ENCODE assay signal across 8 cellular contexts in genomic region chr14:105419305-105420091, GRCh38. TPM values are rescaled to one million over a fixed set of nuclear protein-coding genes. Genes with fewer than 3 reads are reported as not detected.
A peak's percentile ranks its signal among the peaks of the same experiment; 100 is the strongest.
DNase-seq lines count a peak whose midpoint lies in the region; ATAC-seq and TF ChIP-seq lines count a peak whose summit lies in the region.

Gene MTA1, plus strand, starts transcription at chr14:105419827. Its CDS starts 209 bp downstream, at chr14:105420036.

- H4K20me1 ChIP-seq in HCT116 (ENCODE audit: insufficient read depth), result no peaks in the 10 kb centered on the region; the same call in 1 of the 2 replicates
- 0 out of 2 replicates have a peak, but pooled peaks cover 3% of the 10 kb centered on the region for H4K20me1 ChIP-seq in PC-3 (ENCODE audit: low read length)

- H3K27me3 ChIP-seq in HCT116 (ENCODE audit: insufficient read depth, low read length), result no peaks in the 10 kb centered on the region
- H3K27me3 ChIP-seq in PC-3 (ENCODE audit: low read length), result no peaks in the 10 kb centered on the region
- no peaks in the 10 kb centered on the region for H3K27me3 ChIP-seq in ovary

- H3K4me3 ChIP-seq in HCT116 (replicated peaks in 1 of 2; ENCODE audit: low read depth in 1 of 2, low read length in 2 of 2), result peak within 1 kb of the TSS; percentile 92 to 97
- peak within 1 kb of the TSS; percentile 83 for H3K4me3 ChIP-seq in PC-3 (ENCODE audit: low read length)
- H3K4me3 ChIP-seq in ovary, result peak within 1 kb of the TSS; percentile 56

- intact Hi-C loops in HCT116 (cut with micrococcal nuclease), result no loop called here
- intact Hi-C loops in PC-3 (cut with micrococcal nuclease), result no loop called here
- intact Hi-C loops in activated naive CD4-positive, alpha-beta T cell treated with anti-CD3 and anti-CD28 coated beads for 36 hours (cut with micrococcal nuclease), result loop anchor here (2.0 kb wide), 1 partner anchor 49 kb away; no protein-coding TSS in a partner anchor
- intact Hi-C loops in ovary (cut with DNase I), result loop anchor here in 2 of 4 donors (10.0 kb wide), 1 partner anchor 55 kb away; the partner anchor contains the start of gene CRIP2 (in 2 of the 2)

- H3F3A ChIP-seq in PC-3 (ENCODE audit: low read length, unreplicated experiment), result no peaks in the 10 kb centered on the region

- WGBS in ovary, 3 donors, result 0 to 9% (median 1%) methylated on average over 15 to 92 of the region's 93 CpGs

- peaks cover 14% of the 10 kb centered on the region for H3K36me3 Mint-ChIP-seq in activated naive CD4-positive, alpha-beta T cell treated with anti-CD3 and anti-CD28 coated beads for 36 hours (ENCODE audit: low read depth)
- no peaks in the 10 kb centered on the region for H3K36me3 Mint-ChIP-seq in glutamatergic neuron (ENCODE audit: unreplicated experiment)

- TF ChIP-seq CTCF in HCT116 (IDR thresholded peaks at IDR 0.05 in 2 of 3, conservative IDR thresholded peaks at IDR 0.05 in 1 of 3; ENCODE audit: borderline replicate concordance in 1 of 3, insufficient read depth in 1 of 3, low read depth in 2 of 3, low read length in 2 of 3) (no peak), PC-3 (conservative IDR thresholded peaks at IDR 0.05; ENCODE audit: low read depth, low read length) (no peak), glutamatergic neuron (IDR thresholded peaks at IDR 0.05; ENCODE audit: partially characterized antibody, unreplicated experiment) (no peak), ovary (IDR thresholded peaks at IDR 0.05) (no peak)

- peak within 1 kb of the TSS; percentile 88 for H3K27ac Mint-ChIP-seq in activated naive CD4-positive, alpha-beta T cell treated with anti-CD3 and anti-CD28 coated beads for 36 hours
- peak within 1 kb of the TSS; percentile 84 for H3K27ac Mint-ChIP-seq in glutamatergic neuron (ENCODE audit: unreplicated experiment)

- H3K27me3 Mint-ChIP-seq in activated naive CD4-positive, alpha-beta T cell treated with anti-CD3 and anti-CD28 coated beads for 36 hours (ENCODE audit: low read depth), result no peaks in the 10 kb centered on the region
- peaks cover 10% of the 10 kb centered on the region for H3K27me3 Mint-ChIP-seq in glutamatergic neuron (ENCODE audit: unreplicated experiment)

- no peaks in the 10 kb centered on the region for H3K9me3 ChIP-seq in HCT116 (ENCODE audit: control insufficient read depth in 1 of 2, insufficient read depth in 1 of 2, low read depth in 1 of 2, low read length in 2 of 2)
- H3K9me3 ChIP-seq in PC-3 (ENCODE audit: low read length), result no peaks in the 10 kb centered on the region
- H3K9me3 ChIP-seq in ovary, result no peaks in the 10 kb centered on the region

- H3K36me3 ChIP-seq in HCT116 (ENCODE audit: control insufficient read depth in 1 of 2, insufficient read depth in 2 of 2, low read length in 2 of 2) (peaks cover 0 to 13% of the 10 kb centered on the region in 2 experiments; a peak in 2 of 4 replicates), PC-3 (ENCODE audit: low read depth, low read length) (no peaks in the 10 kb centered on the region), ovary (no peaks in the 10 kb centered on the region)

- CTCF ChIA-PET in HCT116 (lab: Charles Lee), result interaction anchor here (1.3 kb wide), 1 partner anchor 70 kb away, joined by 3 read pairs; no protein-coding TSS in a partner anchor
- CTCF ChIA-PET in PC-3 (lab: Charles Lee), result no interaction called here
- CTCF ChIA-PET in activated naive CD4-positive, alpha-beta T cell treated with anti-CD3 and anti-CD28 coated beads for 36 hours (lab: Charles Lee), result no interaction called here

- H3K4me2 ChIP-seq in HCT116 (ENCODE audit: low read length) (peak within 1 kb of the TSS; percentile 99), PC-3 (ENCODE audit: low read length) (peak within 1 kb of the TSS; percentile 98)

- H3K4me1 ChIP-seq in HCT116 (ENCODE audit: control insufficient read depth in 1 of 2, insufficient read depth in 2 of 2, low read length in 2 of 2) (peaks cover 16 to 35% of the 10 kb centered on the region in 2 experiments), PC-3 (ENCODE audit: insufficient read depth, low read length) (peaks cover 17% of the 10 kb centered on the region), ovary (ENCODE audit: insufficient read depth) (peaks cover 20% of the 10 kb centered on the region)

- H3K9ac ChIP-seq in HCT116 (ENCODE audit: low read length), result peak within 1 kb of the TSS; percentile 98
- peak within 1 kb of the TSS; percentile 85 for H3K9ac ChIP-seq in PC-3 (ENCODE audit: low read length)

- H3K4me1 Mint-ChIP-seq in activated naive CD4-positive, alpha-beta T cell treated with anti-CD3 and anti-CD28 coated beads for 36 hours (ENCODE audit: low read depth), result peaks cover 30% of the 10 kb centered on the region
- peaks cover 21% of the 10 kb centered on the region for H3K4me1 Mint-ChIP-seq in glutamatergic neuron (ENCODE audit: low read depth, unreplicated experiment)

- BruUV-seq in HCT116 (replicated peaks; lab: Mats Ljungman, UMichigan) (no TSS peak), PC-3 (replicated peaks; lab: Mats Ljungman, UMichigan) (no TSS peak)

- peaks cover 48% of the 10 kb centered on the region for H3K79me2 ChIP-seq in HCT116 (ENCODE audit: insufficient read depth, low read length)
- H3K79me2 ChIP-seq in PC-3 (ENCODE audit: low read length), result peaks cover 48% of the 10 kb centered on the region

- H3K9me2 ChIP-seq in HCT116 (ENCODE audit: insufficient read depth), result no peaks in the 10 kb centered on the region
- no peaks in the 10 kb centered on the region for H3K9me2 ChIP-seq in PC-3 (replicated peaks; ENCODE audit: low read length)

- peak; percentile 86 for ATAC-seq in HCT116
- peak; percentile 60 for ATAC-seq in PC-3
- no peak for ATAC-seq in HG03159 (IDR thresholded peaks at IDR 0.05; ENCODE audit: unreplicated experiment)

- H3K4me3 Mint-ChIP-seq in activated naive CD4-positive, alpha-beta T cell treated with anti-CD3 and anti-CD28 coated beads for 36 hours, result peak within 1 kb of the TSS; percentile 86
- peak within 1 kb of the TSS; percentile 79 for H3K4me3 Mint-ChIP-seq in glutamatergic neuron (ENCODE audit: unreplicated experiment)

- H2AFZ ChIP-seq in HCT116 (ENCODE audit: low read depth, low read length, poor library complexity, severe bottlenecking), result no peak within 1 kb of the TSS
- H2AFZ ChIP-seq in PC-3 (ENCODE audit: low read length), result peak within 1 kb of the TSS; percentile 87

- H3K27ac ChIP-seq in HCT116 (ENCODE audit: low read depth, low read length) (peak within 1 kb of the TSS; percentile 88), PC-3 (ENCODE audit: low read length) (no peak within 1 kb of the TSS; the same call in 1 of the 2 replicates), ovary (peak within 1 kb of the TSS; percentile 48 to 72)

- TF ChIP-seq EP300 in ovary (IDR thresholded peaks at IDR 0.05), result no peak

- no peak for TF ChIP-seq RAD21 in HCT116 (IDR thresholded peaks at IDR 0.05; ENCODE audit: low read depth)

- DNase-seq in EL (peak; percentile 49), HCT116 (ENCODE audit: low read depth, low spot score) (no peak), PC-3 (peak; percentile 37), glutamatergic neuron (peak; percentile 38), ovary (peak in 2 of 5 donors; percentile 53 to 60), globus pallidus (ENCODE audit: low spot score) (no peak)
- DNase-seq in activated naive CD4-positive, alpha-beta T cell treated with anti-CD3 and anti-CD28 coated beads for 36 hours, result peak; percentile 39

- no peak for TF ChIP-seq POLR2A in HCT116 (IDR thresholded peaks at IDR 0.05; ENCODE audit: borderline replicate concordance, extremely low read depth, insufficient read depth, insufficient read length)
- TF ChIP-seq POLR2A in ovary (IDR thresholded peaks at IDR 0.05), result no peak

- RAD21 ChIA-PET in HCT116 (lab: Charles Lee; ENCODE audit: low non-redundant PET in 1 of 2, low total read pairs in 2 of 2, uncharacterized antibody in 2 of 2, unreplicated experiment in 2 of 2), result no interaction called here

- POLR2A ChIA-PET in HCT116 (lab: Charles Lee) (no interaction called here), PC-3 (lab: Charles Lee; ENCODE audit: unreplicated experiment) (no interaction called here)

- no peaks in the 10 kb centered on the region for H3K9me3 Mint-ChIP-seq in activated naive CD4-positive, alpha-beta T cell treated with anti-CD3 and anti-CD28 coated beads for 36 hours
- peaks cover 14% of the 10 kb centered on the region for H3K9me3 Mint-ChIP-seq in glutamatergic neuron (ENCODE audit: unreplicated experiment)

TF ChIP-seq in HCT116, 20 proteins besides CTCF, POLR2A, EP300 and RAD21:
- peak; percentile 56; the same call in 1 of the 2 replicates for TF ChIP-seq ZFX (IDR thresholded peaks at IDR 0.05)
- no peak for TF ChIP-seq ZBTB33 (IDR thresholded peaks at IDR 0.05; ENCODE audit: extremely low read depth, insufficient replicate concordance, low read length)
- peak; percentile 70 for TF ChIP-seq POLR2AphosphoS5 (IDR thresholded peaks at IDR 0.05; ENCODE audit: low read depth, low read length)

RNA-seq across cellular contexts. Expression of gene MTA1, which starts in this region (rescaled TPM):
- total RNA-seq in HCT116 (2021; ENCODE audit: unreplicated experiment) (229 TPM), PC-3 (2014; rRNA removed) (82.3 and 102 TPM in 2 replicates), glutamatergic neuron (ENCODE audit: unreplicated experiment) (261 TPM), ovary (100 to 1,000 TPM in 5 of 7 donors, 10 to 100 TPM in 2; 45.7 to 128 (median 112) TPM)
- polyA plus RNA-seq in HCT116 (2012), result 132 and 135 TPM in 2 replicates
- 100 to 1,000 TPM; 106 to 115 TPM for total RNA-seq in activated naive CD4-positive, alpha-beta T cell treated with anti-CD3 and anti-CD28 coated beads for 36 hours
- 10 to 100 TPM; 23.0 to 72.3 TPM for polyA plus RNA-seq in ovary

Comparison
In these comparisons a context has a peak if more than half of its experiments do, and no peak if none do; other contexts are left out.
1. DNase-seq: peak in EL (single experiment), PC-3 (single experiment), activated naive CD4-positive, alpha-beta T cell treated with anti-CD3 and anti-CD28 coated beads for 36 hours (single experiment) and glutamatergic neuron (single experiment); none in HCT116 (single experiment) and globus pallidus (single experiment).
2. Peak in every context shown above with its lines, with median percentiles within 50 percentile points of each other: H3K4me3 ChIP-seq.